ENCODE assay signal across 8 cellular contexts in genomic region chr3:48716508-48716981, GRCh38. TPM values are rescaled to one million over a fixed set of nuclear protein-coding genes. Genes with fewer than 3 reads are reported as not detected.
DNase-seq lines count a peak whose midpoint lies in the region; ATAC-seq, FAIRE-seq and TF ChIP-seq lines count a peak whose summit lies in the region.

No MANE protein-coding gene starts in this region.

- peak overlapping the region; percentile 96 for H3K9ac ChIP-seq in PC-3 (ENCODE audit: low read length)
- H3K9ac ChIP-seq in astrocyte (ENCODE audit: low read length) = peak overlapping the region; percentile 100

- H3K79me2 ChIP-seq in PC-3 (ENCODE audit: low read length) (peaks cover 53% of the 10 kb centered on the region), astrocyte (ENCODE audit: insufficient read depth, low read length) (peaks cover 55% of the 10 kb centered on the region)

- POLR2A ChIA-PET in PC-3 (lab: Charles Lee; ENCODE audit: unreplicated experiment) = interaction anchor here (0.6 to 0.9 kb wide), 3 partner anchors 11 to 118 kb away, joined by 3 to 4 read pairs (median 3); no protein-coding TSS in a partner anchor

- peak overlapping the region; percentile 85 for H3K4me2 ChIP-seq in PC-3 (ENCODE audit: low read length)
- peak overlapping the region; percentile 84 for H3K4me2 ChIP-seq in astrocyte (ENCODE audit: low read length)

- TF ChIP-seq CTCF in GM12865 (IDR thresholded peaks at IDR 0.05; ENCODE audit: insufficient read depth, low read depth, low read length, missing control alignments) (no peak), PC-3 (conservative IDR thresholded peaks at IDR 0.05; ENCODE audit: low read depth, low read length) (no peak), astrocyte (IDR thresholded peaks at IDR 0.05; ENCODE audit: insufficient read depth, low read depth, low read length) (no peak)

- H3K27me3 Mint-ChIP-seq in astrocyte (ENCODE audit: low read depth, unreplicated experiment) = no peaks in the 10 kb centered on the region

- H4K20me1 ChIP-seq in PC-3 (ENCODE audit: low read length) (peaks cover 31% of the 10 kb centered on the region), astrocyte (ENCODE audit: insufficient read depth, low read length) (peaks cover 46% of the 10 kb centered on the region)

- peaks cover 7% of the 10 kb centered on the region for H3K36me3 Mint-ChIP-seq in astrocyte (ENCODE audit: low read depth, unreplicated experiment)

- H3K27me3 ChIP-seq in PC-3 (ENCODE audit: low read length) (no peaks in the 10 kb centered on the region), astrocyte (ENCODE audit: insufficient read depth, low read length) (no peaks in the 10 kb centered on the region), layer of hippocampus (ENCODE audit: control insufficient read depth, insufficient read depth, low read length) (no peaks in the 10 kb centered on the region)

- peaks cover 14% of the 10 kb centered on the region for H3K4me1 Mint-ChIP-seq in astrocyte (ENCODE audit: low read depth, unreplicated experiment)

- FAIRE-seq in astrocyte (lab: Jason Lieb, UNC) = no peak
- no peak for FAIRE-seq in RCC 7860 (lab: Jason Lieb, UNC)

- H3K4me1 ChIP-seq in PC-3 (ENCODE audit: insufficient read depth, low read length) = peaks cover 12% of the 10 kb centered on the region
- H3K4me1 ChIP-seq in astrocyte (ENCODE audit: insufficient read depth, low read length) = peaks cover 10% of the 10 kb centered on the region

- CTCF ChIA-PET in PC-3 (lab: Charles Lee) = interaction anchor here (1.2 to 2.4 kb wide), 2 partner anchors 23 to 49 kb away, joined by 3 to 7 read pairs; no protein-coding TSS in a partner anchor

- H3K27ac ChIP-seq in PC-3 (ENCODE audit: low read length) = peak overlapping the region; percentile 47
- peak overlapping the region; percentile 96 for H3K27ac ChIP-seq in astrocyte (ENCODE audit: low read depth, low read length)
- peak overlapping the region; percentile 77 for H3K27ac ChIP-seq in layer of hippocampus (ENCODE audit: low read depth, low read length)

- H3K9me3 ChIP-seq in PC-3 (ENCODE audit: low read length) = no peaks in the 10 kb centered on the region
- no peaks in the 10 kb centered on the region for H3K9me3 ChIP-seq in astrocyte (ENCODE audit: insufficient read depth, low read depth, low read length)

- intact Hi-C loops in PC-3 (cut with micrococcal nuclease) = no loop called here

- H3K36me3 ChIP-seq in PC-3 (ENCODE audit: low read depth, low read length) (peaks cover 22% of the 10 kb centered on the region), astrocyte (ENCODE audit: insufficient read depth, low read length) (peaks cover 11% of the 10 kb centered on the region)

- peak overlapping the region; percentile 46 for H2AFZ ChIP-seq in PC-3 (ENCODE audit: low read length)
- H2AFZ ChIP-seq in astrocyte (ENCODE audit: low read depth, low read length) = peak overlapping the region; percentile 54

- TSS peak; percentile 60 for BruUV-seq in PC-3 (replicated peaks; lab: Mats Ljungman, UMichigan)

- peak overlapping the region; percentile 100 for H3K27ac Mint-ChIP-seq in astrocyte (ENCODE audit: unreplicated experiment)

- no peaks in the 10 kb centered on the region for H3K9me3 Mint-ChIP-seq in astrocyte (ENCODE audit: unreplicated experiment)

- ATAC-seq in PC-3 (no peak), GM19452 (IDR thresholded peaks at IDR 0.05; ENCODE audit: unreplicated experiment) (no peak)
- no peak for ATAC-seq in stimulated activated naive CD8-positive, alpha-beta T cell treated with anti-CD3 and anti-CD28 coated beads, Interleukin-15, Interleukin-2, amounts not matched to agents 100 U/mL and 50 U/mL, for 24 hours

- no peaks in the 10 kb centered on the region for H3K9me2 ChIP-seq in PC-3 (replicated peaks; ENCODE audit: low read length)

- H3F3A ChIP-seq in PC-3 (ENCODE audit: low read length, unreplicated experiment) = no peaks in the 10 kb centered on the region

- peak; percentile 58 for DNase-seq in GM12865 (ENCODE audit: low read depth)
- DNase-seq in PC-3 = no peak
- no peak for DNase-seq in astrocyte (ENCODE audit: low read depth)
- DNase-seq in stimulated activated naive CD8-positive, alpha-beta T cell treated with anti-CD3 and anti-CD28 coated beads, Interleukin-15, Interleukin-2, amounts not matched to agents 100 U/mL and 50 U/mL, for 24 hours = peak; percentile 27
- DNase-seq in C1 segment of cervical spinal cord (lab: John Stamatoyannopoulos, UW) = no peak
- no peak for DNase-seq in RCC 7860 (ENCODE audit: low spot score)

- H3K4me3 ChIP-seq in GM12865 (ENCODE audit: low read depth, low read length) = peak overlapping the region; percentile 97
- peak overlapping the region; percentile 88 for H3K4me3 ChIP-seq in PC-3 (ENCODE audit: low read length)
- peak overlapping the region; percentile 98 for H3K4me3 ChIP-seq in astrocyte (ENCODE audit: insufficient read depth, low read depth, low read length)

- H3K4me3 Mint-ChIP-seq in astrocyte (ENCODE audit: unreplicated experiment) = peak overlapping the region; percentile 100

RNA-seq across cellular contexts. Expression of gene IP6K2, which starts 0.5 kb away (rescaled TPM):
- total RNA-seq in PC-3 (2014; rRNA removed) (88.1 and 102 TPM in 2 replicates), astrocyte (92.9 and 104 TPM in 2 replicates)

RNA-seq across cellular contexts. Expression of gene NCKIPSD, which starts 30.8 kb away (rescaled TPM):
- 56.3 and 66.8 TPM in 2 replicates for total RNA-seq in PC-3 (2014; rRNA removed)
- 18.3 and 21.6 TPM in 2 replicates for total RNA-seq in astrocyte

RNA-seq across cellular contexts. Expression of gene CELSR3, which starts 53.9 kb away (rescaled TPM):
- total RNA-seq in PC-3 (2014; rRNA removed) = 0.92 and 1.1 TPM in 2 replicates
- total RNA-seq in astrocyte = 8.6 and 10.2 TPM in 2 replicates

Comparison
In these comparisons a context has a peak if more than half of its experiments do, and no peak if none do; other contexts are left out.
1. DNase-seq: peak in GM12865 (single experiment) and stimulated activated naive CD8-positive, alpha-beta T cell treated with anti-CD3 and anti-CD28 coated beads, Interleukin-15, Interleukin-2, amounts not matched to agents 100 U/mL and 50 U/mL, for 24 hours (single experiment); none in PC-3 (single experiment), astrocyte (single experiment), C1 segment of cervical spinal cord (0 of 14) and RCC 7860 (single experiment).
2. Peak in every context shown above with its lines, with median percentiles within 50 percentile points of each other: H3K4me3 ChIP-seq and H3K27ac ChIP-seq.